Comparison of ENCODE assay signal across 8 cellular contexts in genomic region chr1:205812878-205813754, GRCh38. TPM values are rescaled to one million over a fixed set of nuclear protein-coding genes. Genes with fewer than 3 reads are reported as not detected.
DNase-seq lines count a peak whose midpoint lies in the region; ATAC-seq, FAIRE-seq and TF ChIP-seq lines count a peak whose summit lies in the region.

Gene SLC41A1, minus strand, starts transcription at chr1:205813198. Its CDS starts 2,757 bp downstream, at chr1:205810441.

- TF ChIP-seq CTCF in AG09309 (IDR thresholded peaks at IDR 0.05; ENCODE audit: control insufficient read depth, insufficient read depth, low read depth, low read length, missing control alignments) (no peak), kidney (IDR thresholded peaks at IDR 0.05; ENCODE audit: borderline replicate concordance, extremely low read depth, insufficient read depth) (no peak)

- ATAC-seq in HG03460 (IDR thresholded peaks at IDR 0.05; ENCODE audit: unreplicated experiment), result peak; percentile 84

- peaks cover 24% of the 10 kb centered on the region in 2 donors for H3K4me1 ChIP-seq in kidney (ENCODE audit: control insufficient read depth in 1 of 2, insufficient read depth in 1 of 2, low read depth in 1 of 2, low read length in 2 of 2)

- DNase-seq in AG09309 (ENCODE audit: low read depth) (peak; percentile 62), GM19239 (ENCODE audit: insufficient read length, low spot score) (peak; percentile 81), NCI-H524 treated with DMSO at 0.1 percent for 48 hours (lab: John Stamatoyannopoulos, UW) (peak; percentile 61), cerebellar nuclear complex (lab: John Stamatoyannopoulos, UW) (peak; percentile 90 to 92), kidney (peak; percentile 97)
- peak; percentile 84 to 85 for DNase-seq in activated CD4-positive, alpha-beta T cell treated with anti-CD3 and anti-CD28 coated beads for 24 hours (ENCODE audit: low read depth in 2 of 2)
- peak; percentile 83 to 86 for DNase-seq in stimulated activated CD4-positive, alpha-beta T cell treated with anti-CD3 and anti-CD28 coated beads, Interleukin-15, amount 100 ng/mL, for 1 hour (ENCODE audit: low read depth in 1 of 2, low spot score in 1 of 2)

- H3K4me3 ChIP-seq in AG09309 (ENCODE audit: control insufficient read depth, low read depth, low read length) (peak within 1 kb of the TSS; percentile 94), kidney (ENCODE audit: low read length in 2 of 2) (peak within 1 kb of the TSS; percentile 81 to 92)

- H3K27ac ChIP-seq in kidney (ENCODE audit: low read depth in 2 of 2, low read length in 2 of 2), result peak within 1 kb of the TSS; percentile 75 to 85

- H3K9me3 ChIP-seq in kidney (ENCODE audit: control insufficient read depth in 1 of 2, low read length in 2 of 2), result no peaks in the 10 kb centered on the region

- FAIRE-seq in GM19239 (lab: Jason Lieb, UNC), result peak; percentile 56
- FAIRE-seq in kidney (lab: Jason Lieb, UNC), result no peak

- intact Hi-C loops in kidney (cut with DNase I), result no loop called here

- H3K9ac ChIP-seq in kidney (ENCODE audit: low read length in 2 of 2), result peak within 1 kb of the TSS; percentile 66 to 80

- peaks cover 0 to 4% of the 10 kb centered on the region in 2 donors for H3K36me3 ChIP-seq in kidney (ENCODE audit: control insufficient read depth in 1 of 2, insufficient read depth in 2 of 2, low read length in 2 of 2)

RNA-seq across cellular contexts. Expression of gene SLC41A1, which starts in this region (rescaled TPM):
- total RNA-seq in kidney, result 19.1 TPM
- 20.9 TPM for polyA plus RNA-seq in kidney (ENCODE audit: insufficient read depth, low read depth, low replicate concordance)

Comparison
In these comparisons a context has a peak if more than half of its experiments do, and no peak if none do; other contexts are left out.
1. Peak in every context shown above with its lines: DNase-seq, ATAC-seq, H3K4me3 ChIP-seq and H3K27ac ChIP-seq.